Comparison of ENCODE assay signal across 22 cellular contexts in genomic region chr3:51703026-51703775, GRCh38. TPM values are rescaled to one million over a fixed set of nuclear protein-coding genes. Genes with fewer than 3 reads are reported as not detected.
DNase-seq lines count a peak whose midpoint lies in the region; TF ChIP-seq lines count a peak whose summit lies in the region.
"Had no signal": no experiment of that assay in that cellular context is flagged by ENCODE, and none has a peak within 500 bp of the region (broad histone marks: within the 10 kb centered on the region; RNA-seq: fewer than 3 reads in every experiment).

No MANE protein-coding gene starts in this region.

- intact Hi-C loops in sigmoid colon (cut with DNase I), result no loop called here

- TF ChIP-seq CTCF in glutamatergic neuron (IDR thresholded peaks at IDR 0.05; ENCODE audit: partially characterized antibody, unreplicated experiment) (no peak), sigmoid colon (IDR thresholded peaks at IDR 0.05) (no peak)

- H3K4me3 ChIP-seq in sigmoid colon, result no peak overlapping the region
- H3K4me3 ChIP-seq: ascending aorta, colonic mucosa, Peyer's patch, upper lobe of left lung had no signal

- H3K4me1 ChIP-seq in sigmoid colon, result peaks cover 0 to 9% (median 6%) of the 10 kb centered on the region in 4 donors
- H3K4me1 ChIP-seq: ascending aorta, colonic mucosa had no signal

- peaks cover 0 to 2% (median 0%) of the 10 kb centered on the region in 3 donors for H3K27me3 ChIP-seq in sigmoid colon
- H3K27me3 ChIP-seq: ascending aorta, colonic mucosa, Peyer's patch, upper lobe of left lung had no signal

- peaks cover 35% of the 10 kb centered on the region for H3K4me1 Mint-ChIP-seq in glutamatergic neuron (ENCODE audit: low read depth, unreplicated experiment)

- peaks cover 17% of the 10 kb centered on the region for H3K9me3 Mint-ChIP-seq in glutamatergic neuron (ENCODE audit: unreplicated experiment)
- H3K9me3 Mint-ChIP-seq: memory B cell; natural killer cell treated with Interleukin-12 subunit alpha and Interleukin-12 subunit beta and Interleukin-15 and Interleukin-18, amount 100 ng/mL, for 72 hours; stimulated activated naive CD8-positive, alpha-beta T cell treated with anti-CD3 and anti-CD28 coated beads, Interleukin-15, Interleukin-2, amounts not matched to agents 100 ng/mL and 50 ng/mL, for 24 hours had no signal

- TF ChIP-seq EP300 in sigmoid colon (IDR thresholded peaks at IDR 0.05), result no peak

- no peak for TF ChIP-seq POLR2A in sigmoid colon (IDR thresholded peaks at IDR 0.05)

- 66 to 73% methylated on average over 6 of the region's 6 CpGs for WGBS in sigmoid colon, 2 donors

- DNase-seq in NCI-H2171 treated with DMSO at 0.1 percent for 48 hours (lab: John Stamatoyannopoulos, UW) (peak; percentile 58), NCI-H2171 (lab: John Stamatoyannopoulos, UW) (no peak), NCI-H2227 (lab: John Stamatoyannopoulos, UW; ENCODE audit: unreplicated experiment) (peak; percentile 45), glutamatergic neuron (peak; percentile 87), sigmoid colon (peak; percentile 27), D341Med (ENCODE audit: low spot score) (no peak), kidney glomerular epithelial cell (lab: John Stamatoyannopoulos, UW) (no peak)
- no peak for DNase-seq in stimulated activated naive CD4-positive, alpha-beta T cell treated with Interleukin-2 at 50 U/mL for 16 hours (lab: John Stamatoyannopoulos, UW)
- DNase-seq: activated gamma-delta T cell treated with Interleukin-2 at 50 U/mL for 16 hours, C1 segment of cervical spinal cord, colonic mucosa, DMS153, NCI-H1436 treated with DMSO at 0.1 percent for 48 hours, NCI-H748 treated with DMSO at 0.1 percent for 48 hours, T1000, upper lobe of left lung had no signal

- H3K9me3 ChIP-seq in sigmoid colon, result no peaks in the 10 kb centered on the region
- H3K9me3 ChIP-seq: ascending aorta, colonic mucosa, Peyer's patch, upper lobe of left lung had no signal

- peaks cover 15% of the 10 kb centered on the region for H3K27me3 Mint-ChIP-seq in glutamatergic neuron (ENCODE audit: unreplicated experiment)
- H3K27me3 Mint-ChIP-seq: memory B cell; natural killer cell treated with Interleukin-12 subunit alpha and Interleukin-12 subunit beta and Interleukin-15 and Interleukin-18, amount 100 ng/mL, for 72 hours had no signal

- peak overlapping the region; percentile 80 for H3K4me3 Mint-ChIP-seq in glutamatergic neuron (ENCODE audit: unreplicated experiment)
- H3K4me3 Mint-ChIP-seq: memory B cell; natural killer cell treated with Interleukin-12 subunit alpha and Interleukin-12 subunit beta and Interleukin-15 and Interleukin-18, amount 100 ng/mL, for 72 hours; stimulated activated naive CD8-positive, alpha-beta T cell treated with anti-CD3 and anti-CD28 coated beads, Interleukin-15, Interleukin-2, amounts not matched to agents 100 ng/mL and 50 ng/mL, for 24 hours had no signal

- no peak overlapping the region for H3K27ac ChIP-seq in sigmoid colon
- H3K27ac ChIP-seq: ascending aorta, colonic mucosa, epithelial cell of prostate, Peyer's patch, upper lobe of left lung had no signal

- no peaks in the 10 kb centered on the region for H3K36me3 Mint-ChIP-seq in glutamatergic neuron (ENCODE audit: unreplicated experiment)
- H3K36me3 Mint-ChIP-seq: natural killer cell treated with Interleukin-12 subunit alpha and Interleukin-12 subunit beta and Interleukin-15 and Interleukin-18, amount 100 ng/mL, for 72 hours had no signal

- peaks cover 26 to 70% (median 43%) of the 10 kb centered on the region in 4 donors for H3K36me3 ChIP-seq in sigmoid colon
- H3K36me3 ChIP-seq: colonic mucosa had no signal

- peak overlapping the region; percentile 97 for H3K27ac Mint-ChIP-seq in glutamatergic neuron (ENCODE audit: unreplicated experiment)
- H3K27ac Mint-ChIP-seq: memory B cell; natural killer cell treated with Interleukin-12 subunit alpha and Interleukin-12 subunit beta and Interleukin-15 and Interleukin-18, amount 100 ng/mL, for 72 hours; stimulated activated naive CD8-positive, alpha-beta T cell treated with anti-CD3 and anti-CD28 coated beads, Interleukin-15, Interleukin-2, amounts not matched to agents 100 ng/mL and 50 ng/mL, for 24 hours had no signal

RNA-seq across cellular contexts. Expression of gene GRM2, which starts 3.7 kb away (rescaled TPM):
- total RNA-seq in glutamatergic neuron (ENCODE audit: unreplicated experiment) (134 TPM), sigmoid colon (1 to 10 TPM in 1 of 4 donors, under 1 TPM in 2, not detected in 1; under 0.01 to 1.3 (median 0.14) TPM)
- under 1 TPM in 1 of 3 donors, not detected in 2; 0.13 TPM for polyA plus RNA-seq in sigmoid colon
- total RNA-seq: ascending aorta had no signal

RNA-seq across cellular contexts. Expression of gene TEX264, which starts 32.1 kb away (rescaled TPM):
- total RNA-seq in glutamatergic neuron (ENCODE audit: unreplicated experiment) (13.2 TPM), sigmoid colon (10 to 100 TPM; 43.2 to 72.4 (median 70.2) TPM)
- polyA plus RNA-seq in sigmoid colon, result 10 to 100 TPM; 23.4 to 79.7 (median 30.7) TPM

Comparison
In these comparisons a context has a peak if more than half of its experiments do, and no peak if none do; other contexts are left out.
1. DNase-seq: peak in NCI-H2171 treated with DMSO at 0.1 percent for 48 hours (single experiment), NCI-H2227 (single experiment), glutamatergic neuron (single experiment) and sigmoid colon (single experiment); none in NCI-H2171 (single experiment), stimulated activated naive CD4-positive, alpha-beta T cell treated with Interleukin-2 at 50 U/mL for 16 hours (single experiment), D341Med (single experiment) and kidney glomerular epithelial cell (single experiment).
2. RNA of gene GRM2, which starts 3.7 kb away (total RNA-seq): 134 TPM in glutamatergic neuron (single experiment); under 0.01 to 1.3 TPM in sigmoid colon; every median in the first group is over 10 times any median in the second.